In genomic region chr3:39125837-39126500, GRCh38 we compare ENCODE assay signal across 12 cellular contexts. TPM values are rescaled to one million over a fixed set of nuclear protein-coding genes. Genes with fewer than 3 reads are reported as not detected.
DNase-seq lines count a peak whose midpoint lies in the region; ATAC-seq and TF ChIP-seq lines count a peak whose summit lies in the region.
"Had no signal": no experiment of that assay in that cellular context is flagged by ENCODE, and none has a peak within 500 bp of the region (broad histone marks: within the 10 kb centered on the region; RNA-seq: fewer than 3 reads in every experiment).

No MANE protein-coding gene starts in this region.

- H3K4me3 ChIP-seq in HEK293 (ENCODE audit: low read depth, low read length) (no peak overlapping the region), mammary epithelial cell (replicated peaks in 1 of 3; ENCODE audit: insufficient read depth in 1 of 3, low read depth in 2 of 3, low read length in 3 of 3) (no peak overlapping the region), lung (no peak overlapping the region)

- ATAC-seq in lung (ENCODE audit: insufficient read depth, low FRiP score) (peak; percentile 59), GM18868 (IDR thresholded peaks at IDR 0.05; ENCODE audit: unreplicated experiment) (no peak), HG02623 (IDR thresholded peaks at IDR 0.05; ENCODE audit: unreplicated experiment) (no peak)

- no peaks in the 10 kb centered on the region for H3K79me2 ChIP-seq in mammary epithelial cell (ENCODE audit: insufficient read depth, low read length)

- H3K27me3 ChIP-seq in mammary epithelial cell (ENCODE audit: insufficient read depth, low read length) (no peaks in the 10 kb centered on the region), lung (ENCODE audit: control insufficient read depth, insufficient read depth) (no peaks in the 10 kb centered on the region)
- H3K27me3 ChIP-seq: brain microvascular endothelial cell had no signal

- TF ChIP-seq CTCF in 22Rv1 (IDR thresholded peaks at IDR 0.05), result no peak
- no peak for TF ChIP-seq CTCF in HEK293 (tag by site-specific recombination; IDR thresholded peaks at IDR 0.05)
- TF ChIP-seq CTCF in mammary epithelial cell (conservative IDR thresholded peaks at IDR 0.05 in 1 of 2, IDR thresholded peaks at IDR 0.05 in 1 of 2; ENCODE audit: extremely low read depth in 1 of 2, insufficient read depth in 1 of 2, low read depth in 1 of 2, low read length in 2 of 2), result no peak
- no peak for TF ChIP-seq CTCF in lung (IDR thresholded peaks at IDR 0.05; ENCODE audit: control extremely low read depth, extremely low read depth)

- dilution Hi-C loops in mammary epithelial cell (cut with HindIII; ENCODE audit: low sequenced_read_pairs), result no loop called here

- no peak overlapping the region for H3K4me2 ChIP-seq in mammary epithelial cell (ENCODE audit: insufficient read depth, low read depth, low read length)

- WGBS in mammary epithelial cell (ENCODE audit: low coverage, missing lambda C conversion rate), result 55% methylated on average over 11 of the region's 12 CpGs
- 64 to 75% methylated on average over 12 of the region's 12 CpGs for WGBS in lung, 2 donors

- intact Hi-C loops in mammary epithelial cell (cut with micrococcal nuclease), result loop anchor here (1.0 to 2.0 kb wide), 4 partner anchors 63 to 162 kb away; no protein-coding TSS in a partner anchor

- H4K20me1 ChIP-seq in mammary epithelial cell (ENCODE audit: insufficient read depth, low read length), result no peaks in the 10 kb centered on the region

- DNase-seq in mammary epithelial cell (peak; percentile 34), lung (ENCODE audit: low spot score) (no peak), NCI-H1105 (lab: John Stamatoyannopoulos, UW) (no peak), GF-D8 (lab: John Stamatoyannopoulos, UW) (no peak)
- DNase-seq: activated T-cell treated with anti-CD3 and anti-CD28 coated beads, Interleukin-2, amount 50 U/mL, for 24 hours; NCI-H146 had no signal

- no TSS peak for BruUV-seq in mammary epithelial cell (replicated peaks; lab: Mats Ljungman, UMichigan)

- H3K36me3 ChIP-seq in HEK293 (ENCODE audit: control insufficient read depth in 2 of 2, insufficient read depth in 1 of 2, low read length in 2 of 2), result no peaks in the 10 kb centered on the region
- no peaks in the 10 kb centered on the region for H3K36me3 ChIP-seq in mammary epithelial cell (ENCODE audit: insufficient read depth, low read length)
- no peaks in the 10 kb centered on the region for H3K36me3 ChIP-seq in lung (ENCODE audit: control insufficient read depth in 2 of 2, insufficient read depth in 2 of 2, low read length in 2 of 2)
- H3K36me3 ChIP-seq: brain microvascular endothelial cell had no signal

- no peak overlapping the region for H3K9ac ChIP-seq in mammary epithelial cell (ENCODE audit: insufficient read depth, low read length)

- H3K4me1 ChIP-seq in HEK293 (ENCODE audit: control insufficient read depth, insufficient read depth, low read length), result no peaks in the 10 kb centered on the region
- peaks cover 14% of the 10 kb centered on the region for H3K4me1 ChIP-seq in mammary epithelial cell (ENCODE audit: insufficient read depth, low read length)
- peaks cover 0 to 9% of the 10 kb centered on the region in 2 donors for H3K4me1 ChIP-seq in lung (ENCODE audit: control insufficient read depth in 2 of 2, insufficient read depth in 2 of 2, low read length in 2 of 2)

- H3K9me3 ChIP-seq in HEK293 (ENCODE audit: control insufficient read depth, insufficient read depth, low read depth, low read length) (no peaks in the 10 kb centered on the region), mammary epithelial cell (replicated peaks; ENCODE audit: insufficient read depth, low read length) (no peaks in the 10 kb centered on the region), lung (ENCODE audit: control insufficient read depth in 2 of 2, insufficient read depth in 1 of 2, low read length in 1 of 2) (no peaks in the 10 kb centered on the region)

- H2AFZ ChIP-seq in mammary epithelial cell (ENCODE audit: low read depth, low read length), result no peak overlapping the region

- POLR2A ChIA-PET in HEK293 (lab: Yijun Ruan, JAX), result interaction anchor here (0.9 to 1.3 kb wide), 2 partner anchors 60 to 162 kb away, joined by 3 to 4 read pairs; no protein-coding TSS in a partner anchor

- CTCF ChIA-PET in HEK293 (lab: Yijun Ruan, JAX) (interaction anchor here (0.6 to 8.1 kb wide), 25 partner anchors 8 to 376 kb away, joined by 3 to 145 read pairs (median 4); partner anchors contain the start of genes CX3CR1, GORASP1 and TTC21A), mammary epithelial cell (lab: Charles Lee; ENCODE audit: low non-redundant PET) (interaction anchor here (0.8 to 1.2 kb wide), 2 partner anchors 162 kb away, joined by 6 to 7 read pairs; no protein-coding TSS in a partner anchor)

- in situ Hi-C loops in mammary epithelial cell (cut with MboI; ENCODE audit: low sequenced_read_pairs in 2 of 2), result no loop called here

- peak overlapping the region; percentile 59 for H3K27ac ChIP-seq in 22Rv1
- no peak overlapping the region for H3K27ac ChIP-seq in HEK293 (ENCODE audit: extremely low read depth, low read depth, low read length)
- H3K27ac ChIP-seq in mammary epithelial cell (ENCODE audit: insufficient read depth, low read depth, low read length), result no peak overlapping the region
- H3K27ac ChIP-seq in lung (ENCODE audit: low read depth in 1 of 2, low read length in 1 of 2), result peak overlapping the region in 1 of 2 donors; percentile 77
- H3K27ac ChIP-seq: brain microvascular endothelial cell, HL-60 had no signal

TF ChIP-seq in HEK293, 187 proteins besides CTCF, POLR2A, EP300 and RAD21:
- TF ChIP-seq ZBTB26 (tag by site-specific recombination; optimal IDR thresholded peaks at IDR 0.05), result no peak
- 0 out of 2 replicates have a peak, but pooled peaks have one; percentile 8 for TF ChIP-seq ZNF398 (tag by site-specific recombination; IDR thresholded peaks at IDR 0.05)

RNA-seq across cellular contexts. Expression of gene TTC21A, which starts 18.5 kb away (rescaled TPM):
- 1 to 10 TPM; 5.2 to 5.7 TPM for total RNA-seq in mammary epithelial cell
- polyA plus RNA-seq in mammary epithelial cell, result 1.3 TPM
- polyA minus RNA-seq in mammary epithelial cell, result not detected
- 10 to 100 TPM; 14.2 to 30.4 TPM for total RNA-seq in lung
- 1 to 10 TPM; 6.1 to 9.2 TPM for polyA plus RNA-seq in lung

RNA-seq across cellular contexts. Expression of gene GORASP1, which starts 18.5 kb away (rescaled TPM):
- total RNA-seq in mammary epithelial cell (10 to 100 TPM; 47.0 to 51.3 TPM), lung (10 to 100 TPM; 54.8 to 71.1 TPM)
- polyA plus RNA-seq in mammary epithelial cell (37.7 TPM), lung (10 to 100 TPM; 28.7 to 42.3 TPM)
- 73.7 TPM for polyA minus RNA-seq in mammary epithelial cell

RNA-seq across cellular contexts. Expression of gene CSRNP1, which starts 27.4 kb away (rescaled TPM):
- total RNA-seq in mammary epithelial cell, result 1 to 10 TPM; 6.5 to 9.6 TPM
- polyA plus RNA-seq in mammary epithelial cell, result 8.4 TPM
- polyA minus RNA-seq in mammary epithelial cell, result 22.2 TPM
- total RNA-seq in lung, result 10 to 100 TPM; 32.8 to 37.9 TPM
- polyA plus RNA-seq in lung, result 10 to 100 TPM; 25.2 to 97.8 TPM
